ENCODE assay signal across 1 cellular context in genomic region chr10:124316316-124316715, GRCh38.
TF ChIP-seq lines count a peak whose summit lies in the region.

No MANE protein-coding gene starts in this region.

TF ChIP-seq in H1, 55 proteins besides CTCF, POLR2A, EP300 and RAD21 (continued from another document):
- TF ChIP-seq CHD7 (IDR thresholded peaks at IDR 0.05; ENCODE audit: insufficient replicate concordance, low read length), result no peak
- TF ChIP-seq CHD1 (IDR thresholded peaks at IDR 0.05; ENCODE audit: low read depth, low read length), result no peak
- TF ChIP-seq RXRA (IDR thresholded peaks at IDR 0.05; ENCODE audit: insufficient read depth, low read depth, low read length), result no peak
